11 cellular contexts compared by ENCODE assay signal in genomic region chr11:30855383-30856006, GRCh38.
A peak's percentile ranks its signal among the peaks of the same experiment; 100 is the strongest.
DNase-seq lines count a peak whose midpoint lies in the region; ATAC-seq and TF ChIP-seq lines count a peak whose summit lies in the region.
"Had no signal": no experiment of that assay in that cellular context is flagged by ENCODE, and none has a peak within 500 bp of the region (broad histone marks: within the 10 kb centered on the region; RNA-seq: fewer than 3 reads in every experiment).

No MANE protein-coding gene starts in this region.

- no peaks in the 10 kb centered on the region for H3K36me3 Mint-ChIP-seq in type B pancreatic cell
- H3K36me3 Mint-ChIP-seq: activated naive CD8-positive, alpha-beta T cell treated with anti-CD3 and anti-CD28 coated beads for 36 hours; memory B cell had no signal

- H3K4me3 Mint-ChIP-seq in type B pancreatic cell: no peak overlapping the region
- H3K4me3 Mint-ChIP-seq: activated naive CD8-positive, alpha-beta T cell treated with anti-CD3 and anti-CD28 coated beads for 36 hours; memory B cell had no signal

- intact Hi-C loops in Right ventricle myocardium superior (cut with DNase I) (loop anchor here (2.0 to 10.0 kb wide), 3 partner anchors 59 to 509 kb away; no protein-coding TSS in a partner anchor), right cardiac atrium (cut with DNase I) (loop anchor here in 3 of 4 donors (5.0 to 10.0 kb wide), 3 partner anchors 59 to 508 kb away; no protein-coding TSS in a partner anchor)

- H3K27me3 ChIP-seq in right cardiac atrium (ENCODE audit: control insufficient read depth, insufficient read depth) (no peaks in the 10 kb centered on the region), gastroesophageal sphincter (no peaks in the 10 kb centered on the region)

- H3K4me1 ChIP-seq in right cardiac atrium (ENCODE audit: control insufficient read depth, insufficient read depth, low read length) (no peaks in the 10 kb centered on the region), gastroesophageal sphincter (peaks cover 0 to 3% (median 0%) of the 10 kb centered on the region in 3 donors)
- H3K4me1 ChIP-seq: HAP-1 had no signal

- TF ChIP-seq CTCF in gastroesophageal sphincter (IDR thresholded peaks at IDR 0.05) (peak; percentile 26 to 50 (median 40)), type B pancreatic cell (conservative IDR thresholded peaks at IDR 0.05) (peak; percentile 77)

- H3K27ac Mint-ChIP-seq in type B pancreatic cell: no peak overlapping the region
- H3K27ac Mint-ChIP-seq: activated naive CD8-positive, alpha-beta T cell treated with anti-CD3 and anti-CD28 coated beads for 36 hours; memory B cell had no signal

- no peak for DNase-seq in Right ventricle myocardium superior
- DNase-seq in right cardiac atrium: no peak
- peak; percentile 56 for DNase-seq in SK-MEL-5 (ENCODE audit: low read depth, low spot score)
- DNase-seq in type B pancreatic cell (ENCODE audit: extremely low spot score, unreplicated experiment): no peak
- DNase-seq in COLO668 (lab: John Stamatoyannopoulos, UW; ENCODE audit: unreplicated experiment): no peak
- DNase-seq: activated naive CD8-positive, alpha-beta T cell treated with anti-CD3 and anti-CD28 coated beads for 36 hours had no signal

- in situ Hi-C loops in SK-MEL-5 (cut with HindIII; ENCODE audit: low pct_unique_long_range_greater_than_20kb, low sequenced_read_pairs): no loop called here

- peaks cover 8% of the 10 kb centered on the region for H3K9me3 Mint-ChIP-seq in type B pancreatic cell
- H3K9me3 Mint-ChIP-seq: activated naive CD8-positive, alpha-beta T cell treated with anti-CD3 and anti-CD28 coated beads for 36 hours; memory B cell had no signal

- ATAC-seq in Right ventricle myocardium superior (ENCODE audit: poor library complexity) (peak; percentile 45), right cardiac atrium (no peak), gastroesophageal sphincter (no peak), HG03139 (IDR thresholded peaks at IDR 0.05; ENCODE audit: unreplicated experiment) (no peak), GM18907 (IDR thresholded peaks at IDR 0.05; ENCODE audit: unreplicated experiment) (no peak)

- TF ChIP-seq EP300 in gastroesophageal sphincter (IDR thresholded peaks at IDR 0.05): no peak

- peaks cover 44% of the 10 kb centered on the region for H3K4me1 Mint-ChIP-seq in type B pancreatic cell (ENCODE audit: unreplicated experiment)
- H3K4me1 Mint-ChIP-seq: activated naive CD8-positive, alpha-beta T cell treated with anti-CD3 and anti-CD28 coated beads for 36 hours; memory B cell had no signal

- H3K9me3 ChIP-seq in right cardiac atrium (ENCODE audit: control insufficient read depth, low read length) (no peaks in the 10 kb centered on the region), gastroesophageal sphincter (no peaks in the 10 kb centered on the region)
- H3K9me3 ChIP-seq: HAP-1 had no signal

- no peaks in the 10 kb centered on the region for H3K36me3 ChIP-seq in gastroesophageal sphincter
- H3K36me3 ChIP-seq: HAP-1 had no signal

- no peak for TF ChIP-seq POLR2A in gastroesophageal sphincter (IDR thresholded peaks at IDR 0.05)

- peaks cover 3% of the 10 kb centered on the region for H3K27me3 Mint-ChIP-seq in type B pancreatic cell
- H3K27me3 Mint-ChIP-seq: memory B cell had no signal

- no peak overlapping the region for H3K27ac ChIP-seq in right cardiac atrium (ENCODE audit: low read length)
- H3K27ac ChIP-seq in gastroesophageal sphincter: no peak overlapping the region

- H3K4me3 ChIP-seq in right cardiac atrium (ENCODE audit: low read length) (no peak overlapping the region), gastroesophageal sphincter (no peak overlapping the region)
- H3K4me3 ChIP-seq: HAP-1 had no signal

- 46% methylated on average over 5 of the region's 5 CpGs for WGBS in right cardiac atrium
- WGBS in gastroesophageal sphincter (ENCODE audit: low coverage in 1 of 2), 2 donors: 44 to 49% methylated on average over 5 of the region's 5 CpGs
